In genomic region chr3:142448424-142448823, GRCh38 we compare ENCODE assay signal across 8 cellular contexts. TPM values are rescaled to one million over a fixed set of nuclear protein-coding genes. Genes with fewer than 3 reads are reported as not detected.
DNase-seq lines count a peak whose midpoint lies in the region; ATAC-seq, FAIRE-seq and TF ChIP-seq lines count a peak whose summit lies in the region.

No MANE protein-coding gene starts in this region.

- peaks cover 44% of the 10 kb centered on the region for H3K79me2 ChIP-seq in GM12878 (ENCODE audit: control insufficient read depth, insufficient read depth, low read length)

- no peak for TF ChIP-seq EP300 in GM12878 (IDR thresholded peaks at IDR 0.05; ENCODE audit: borderline replicate concordance in 1 of 2, control insufficient read depth in 1 of 2, low read depth in 2 of 2, low read length in 2 of 2)

- H3K4me1 Mint-ChIP-seq in memory B cell = peaks cover 25% of the 10 kb centered on the region

- peak overlapping the region; percentile 53 to 98 (median 82) for H3K4me3 ChIP-seq in heart left ventricle
- H3K4me3 ChIP-seq in GM12878 = peak overlapping the region; percentile 87
- peak overlapping the region; percentile 75 to 93 for H3K4me3 ChIP-seq in vagina

- DNase-seq in heart left ventricle (no peak), left cardiac atrium (no peak), GM12878 (ENCODE audit: low read depth, low spot score) (no peak), memory B cell (ENCODE audit: low spot score in 2 of 2) (no peak), vagina (ENCODE audit: extremely low spot score in 2 of 2) (no peak), CD1c-positive myeloid dendritic cell (ENCODE audit: extremely low spot score) (no peak), GM10248 (ENCODE audit: extremely low spot score) (no peak)

- H3K27me3 Mint-ChIP-seq in memory B cell = no peaks in the 10 kb centered on the region

- H3K27ac ChIP-seq in heart left ventricle (peak overlapping the region in 11 of 12 donors; percentile 91 to 98 (median 94)), GM12878 (ENCODE audit: control insufficient read depth, insufficient read depth) (peak overlapping the region; percentile 97), vagina (peak overlapping the region; percentile 97)

- TSS peak; percentile 92 for BruUV-seq in GM12878 (replicated peaks; lab: Mats Ljungman, UMichigan)

- peaks cover 4% of the 10 kb centered on the region for H3K36me3 Mint-ChIP-seq in memory B cell

- no peaks in the 10 kb centered on the region for H3K27me3 ChIP-seq in heart left ventricle
- H3K27me3 ChIP-seq in GM12878 (replicated peaks in 1 of 2; ENCODE audit: control insufficient read depth in 2 of 2, insufficient read depth in 2 of 2, low read length in 1 of 2) = no peaks in the 10 kb centered on the region
- H3K27me3 ChIP-seq in vagina = no peaks in the 10 kb centered on the region

- peak overlapping the region; percentile 98 for H3K4me3 Mint-ChIP-seq in memory B cell

- peaks cover 0 to 29% (median 18%) of the 10 kb centered on the region in 9 donors for H3K36me3 ChIP-seq in heart left ventricle
- H3K36me3 ChIP-seq in GM12878 (ENCODE audit: control insufficient read depth in 2 of 2, insufficient read depth in 2 of 2, low read length in 1 of 2) = peaks cover 1 to 4% of the 10 kb centered on the region in 2 experiments; a peak in 1 of 4 replicates
- peaks cover 0 to 3% of the 10 kb centered on the region in 2 donors for H3K36me3 ChIP-seq in vagina

- 32 to 37% (median 34%) methylated on average over 10 of the region's 10 CpGs for WGBS in heart left ventricle, 4 donors
- WGBS in GM12878 (ENCODE audit: insufficient coverage, insufficient replicate concordance, low lambda C conversion rate, missing lambda C conversion rate) = 34% methylated on average over 10 of the region's 10 CpGs

- H2AFZ ChIP-seq in GM12878 (ENCODE audit: control insufficient read depth, low read depth, low read length) = peak overlapping the region; percentile 87

- H3K27ac Mint-ChIP-seq in memory B cell = peak overlapping the region; percentile 98

- SMC1A ChIA-PET in GM12878 (lab: Charles Lee; ENCODE audit: uncharacterized antibody, unreplicated experiment) = no interaction called here

- H3K9me3 ChIP-seq in heart left ventricle (no peaks in the 10 kb centered on the region), GM12878 (replicated peaks; ENCODE audit: control insufficient read depth, insufficient read depth, low read length) (no peaks in the 10 kb centered on the region; the same call in 2 of the 3 replicates), vagina (no peaks in the 10 kb centered on the region)

- no peaks in the 10 kb centered on the region for H4K20me1 ChIP-seq in GM12878 (ENCODE audit: control insufficient read depth, insufficient read depth)

- ATAC-seq in heart left ventricle (no peak), left cardiac atrium (no peak), GM12878 (no peak), memory B cell (ENCODE audit: low read depth) (no peak), GM18511 (IDR thresholded peaks at IDR 0.05; ENCODE audit: unreplicated experiment) (no peak)

- RAD21 ChIA-PET in GM12878 (lab: Charles Lee; ENCODE audit: unreplicated experiment) = interaction anchor here (1.1 kb wide), 1 partner anchor 18 kb away, joined by 3 read pairs; no protein-coding TSS in a partner anchor

- peak overlapping the region; percentile 98 for H3K9ac ChIP-seq in GM12878 (ENCODE audit: control insufficient read depth, insufficient read depth, low read length)

- CTCF ChIA-PET in GM12878 (lab: Yijun Ruan, JAX) (no interaction called here), GM10248 (lab: Yijun Ruan, JAX) (interaction anchor here (1.1 kb wide), 1 partner anchor 25 kb away, joined by 3 read pairs; no protein-coding TSS in a partner anchor)

- TF ChIP-seq RAD21 in GM12878 (IDR thresholded peaks at IDR 0.05; ENCODE audit: insufficient read depth, low read depth, low read length) = no peak

- no peaks in the 10 kb centered on the region for H3K9me3 Mint-ChIP-seq in memory B cell

- TF ChIP-seq POLR2A in heart left ventricle (IDR thresholded peaks at IDR 0.05) (no peak), GM12878 (IDR thresholded peaks at IDR 0.05; ENCODE audit: low read depth, low read length) (no peak), vagina (IDR thresholded peaks at IDR 0.05) (no peak)

- TF ChIP-seq CTCF in heart left ventricle (IDR thresholded peaks at IDR 0.05) (no peak), GM12878 (IDR thresholded peaks at IDR 0.05 in 2 of 3, conservative IDR thresholded peaks at IDR 0.05 in 1 of 3; ENCODE audit: control insufficient read depth in 2 of 3, extremely low read depth in 1 of 3, insufficient read depth in 1 of 3, low read depth in 3 of 3, low read length in 3 of 3) (no peak), vagina (IDR thresholded peaks at IDR 0.05) (no peak), GM10248 (IDR thresholded peaks at IDR 0.05; ENCODE audit: control extremely low read depth, extremely low read depth, low read depth, missing control alignments) (no peak)

- peak overlapping the region; percentile 72; the same call in 1 of the 2 replicates for H3K4me2 ChIP-seq in GM12878 (ENCODE audit: control insufficient read depth, insufficient read depth)

- H3K4me1 ChIP-seq in heart left ventricle (peaks cover 0 to 39% (median 31%) of the 10 kb centered on the region in 12 donors), GM12878 (ENCODE audit: control insufficient read depth, insufficient read depth, low read length) (no peaks in the 10 kb centered on the region), vagina (peaks cover 41% of the 10 kb centered on the region)

- POLR2A ChIA-PET in GM12878 (lab: Charles Lee) = no interaction called here
- POLR2A ChIA-PET in GM10248 (lab: Yijun Ruan, JAX) = no interaction called here

- intact Hi-C loops in heart left ventricle (cut with DNase I) (loop anchor here in 1 of 10 donors (10.0 kb wide), 1 partner anchor 556 kb away; the partner anchor contains the start of gene U2SURP), left cardiac atrium (cut with DNase I) (no loop called here), GM12878 (cut with micrococcal nuclease; ENCODE audit: unreplicated experiment) (loop anchor here (5.0 kb wide), 1 partner anchor 554 kb away; the partner anchor contains the start of gene U2SURP), vagina (cut with DNase I) (no loop called here)

- in situ Hi-C loops in GM12878 (cut with MboI) = no loop called here

- no peak for FAIRE-seq in GM12878 (lab: Jason Lieb, UNC)

TF ChIP-seq in GM12878, 131 proteins besides CTCF, POLR2A, EP300 and RAD21:
- 0 out of 2 replicates have a peak, but pooled peaks have one; percentile 62 for TF ChIP-seq PAX8 (IDR thresholded peaks at IDR 0.05)
- no peak for TF ChIP-seq SMAD1 (IDR thresholded peaks at IDR 0.05; ENCODE audit: low read depth, partially characterized antibody)
- TF ChIP-seq PML (IDR thresholded peaks at IDR 0.05; ENCODE audit: low read length) = 0 out of 2 replicates have a peak, but pooled peaks have one; percentile 5
- TF ChIP-seq ASH2L (IDR thresholded peaks at IDR 0.05; ENCODE audit: borderline replicate concordance, low read depth) = no peak
- TF ChIP-seq, protein P1, sequence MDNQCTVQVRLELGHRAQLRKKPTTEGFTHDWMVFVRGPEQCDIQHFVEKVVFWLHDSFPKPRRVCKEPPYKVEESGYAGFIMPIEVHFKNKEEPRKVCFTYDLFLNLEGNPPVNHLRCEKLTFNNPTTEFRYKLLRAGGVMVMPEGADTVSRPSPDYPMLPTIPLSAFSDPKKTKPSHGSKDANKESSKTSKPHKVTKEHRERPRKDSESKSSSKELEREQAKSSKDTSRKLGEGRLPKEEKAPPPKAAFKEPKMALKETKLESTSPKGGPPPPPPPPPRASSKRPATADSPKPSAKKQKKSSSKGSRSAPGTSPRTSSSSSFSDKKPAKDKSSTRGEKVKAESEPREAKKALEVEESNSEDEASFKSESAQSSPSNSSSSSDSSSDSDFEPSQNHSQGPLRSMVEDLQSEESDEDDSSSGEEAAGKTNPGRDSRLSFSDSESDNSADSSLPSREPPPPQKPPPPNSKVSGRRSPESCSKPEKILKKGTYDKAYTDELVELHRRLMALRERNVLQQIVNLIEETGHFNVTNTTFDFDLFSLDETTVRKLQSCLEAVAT (IDR thresholded peaks at IDR 0.05) = peak; percentile 90
- TF ChIP-seq MTA2 (IDR thresholded peaks at IDR 0.05; ENCODE audit: low read depth) = no peak
- no peak for TF ChIP-seq MTA3 (IDR thresholded peaks at IDR 0.05; ENCODE audit: borderline replicate concordance, low read length)

RNA-seq across cellular contexts. Expression of gene XRN1, which starts 0.6 kb away (rescaled TPM):
- total RNA-seq in heart left ventricle (10 to 100 TPM; 15.2 to 35.5 (median 27.5) TPM), left cardiac atrium (10 to 100 TPM; 16.9 to 21.8 TPM), GM12878 (2014; rRNA removed) (19.3 and 35.9 TPM in 2 replicates), GM12878 (2014; rRNA removed; fragmentation: Illumina TruSeq; extraction: Trizol) (26.9 and 28.6 TPM in 2 replicates), GM12878 (2021) (16.2 and 19.3 TPM in 2 replicates), vagina (45.7 TPM)
- polyA plus RNA-seq in heart left ventricle (1 to 10 TPM; 3.8 to 5.3 TPM), GM12878 (2011; rRNA removed) (38.8 and 43.8 TPM in 2 replicates), GM12878 (2014; fragmentation: Illumina TruSeq; extraction: Trizol) (16.8 and 28.8 TPM in 2 replicates), GM12878 (2014; fragmentation: Nextera tagmentation; extraction: Ambion mirVana) (1 to 10 TPM; 1.7 to 7.5 TPM), GM12878 (2014; rRNA removed) (6.7 and 14.2 TPM in 2 replicates), GM12878 (2016; fragmentation: Nextera tagmentation; extraction: Ambion mirVana) (10 to 100 TPM; 10.6 to 12.4 TPM)
- total RNA-seq in GM12878 (2013; cell fraction: nucleolus; rRNA removed) = 244 and 260 TPM in 2 replicates
- polyA plus RNA-seq in GM12878 (2011; ENCODE audit: low read depth) = 4.8 TPM
- polyA plus RNA-seq in GM12878 (2011; cell fraction: cytosol; rRNA removed) = 7.4 and 15.9 TPM in 2 replicates
- polyA plus RNA-seq in GM12878 (2011; cell fraction: nucleus; rRNA removed) = 29.3 and 41.0 TPM in 2 replicates
- 11.1 and 12.4 TPM in 2 replicates for polyA plus RNA-seq in GM12878 (2012)
- 56.4 and 57.3 TPM in 2 replicates for polyA minus RNA-seq in GM12878 (2011; rRNA and poly(A)+ RNA removed)
- 26.8 and 42.2 TPM in 2 replicates for polyA minus RNA-seq in GM12878 (2011; cell fraction: cytosol; rRNA and poly(A)+ RNA removed)
- polyA minus RNA-seq in GM12878 (2011; cell fraction: nucleus; rRNA and poly(A)+ RNA removed) = 69.3 and 104 TPM in 2 replicates
